ENCODE assay signal across 23 cellular contexts in genomic region chr7:84070101-84070500, GRCh38.
DNase-seq lines count a peak whose midpoint lies in the region; ATAC-seq and TF ChIP-seq lines count a peak whose summit lies in the region.
"Had no signal": no experiment of that assay in that cellular context is flagged by ENCODE, and none has a peak within 500 bp of the region (broad histone marks: within the 10 kb centered on the region; RNA-seq: fewer than 3 reads in every experiment).

No MANE protein-coding gene starts in this region.

- no peaks in the 10 kb centered on the region for H3K9me3 Mint-ChIP-seq in CD4-positive, alpha-beta T cell

- peak overlapping the region; percentile 18; the same call in 1 of the 2 replicates for H3K27ac ChIP-seq in Panc1 (ENCODE audit: low read length)
- no peak overlapping the region for H3K27ac ChIP-seq in CD4-positive, alpha-beta T cell (ENCODE audit: low read depth, low read length)
- H3K27ac ChIP-seq: 22Rv1, GM23248, PC-9, RWPE1 had no signal

- CTCF ChIA-PET in Panc1 (lab: Charles Lee) = no interaction called here
- CTCF ChIA-PET in CD4-positive, alpha-beta T cell (lab: Charles Lee) = no interaction called here

- H3K27ac Mint-ChIP-seq in CD4-positive, alpha-beta T cell = no peak overlapping the region

- no TSS peak for BruUV-seq in Panc1 (replicated peaks; lab: Mats Ljungman, UMichigan)

- H3K4me1 ChIP-seq in Panc1 (ENCODE audit: control insufficient read depth, insufficient read depth, low read length) = peaks cover 3% of the 10 kb centered on the region

- POLR2A ChIA-PET in Panc1 (lab: Charles Lee) = no interaction called here
- POLR2A ChIA-PET in CD4-positive, alpha-beta T cell (lab: Charles Lee) = no interaction called here

- no peaks in the 10 kb centered on the region for H3K36me3 Mint-ChIP-seq in CD4-positive, alpha-beta T cell (ENCODE audit: low read depth)

- no peak for TF ChIP-seq CTCF in Panc1 (IDR thresholded peaks at IDR 0.05)
- no peak for TF ChIP-seq CTCF in CD4-positive, alpha-beta T cell (IDR thresholded peaks at IDR 0.05)

- H3K9me3 ChIP-seq in Panc1 (ENCODE audit: control insufficient read depth, insufficient read depth, low read depth, low read length) = no peaks in the 10 kb centered on the region
- no peaks in the 10 kb centered on the region for H3K9me3 ChIP-seq in CD4-positive, alpha-beta T cell (ENCODE audit: control insufficient read depth, low read length)

- in situ Hi-C loops in Panc1 (cut with HindIII; ENCODE audit: low pct_unique_long_range_greater_than_20kb, low sequenced_read_pairs) = no loop called here

- H3K27me3 Mint-ChIP-seq in CD4-positive, alpha-beta T cell = no peaks in the 10 kb centered on the region

- peaks cover 6% of the 10 kb centered on the region for H3K4me1 Mint-ChIP-seq in CD4-positive, alpha-beta T cell (ENCODE audit: low read depth)
- H3K4me1 Mint-ChIP-seq: H9 had no signal

- intact Hi-C loops in Panc1 (cut with micrococcal nuclease; ENCODE audit: unreplicated experiment) = no loop called here
- intact Hi-C loops in left colon (cut with DNase I, micrococcal nuclease) = no loop called here
- intact Hi-C loops in CD4-positive, alpha-beta T cell (cut with DNase I, micrococcal nuclease) = no loop called here

- H3K36me3 ChIP-seq in Panc1 (ENCODE audit: control insufficient read depth, insufficient read depth, low read length) = no peaks in the 10 kb centered on the region; the same call in 1 of the 2 replicates

- no peaks in the 10 kb centered on the region for H3K27me3 ChIP-seq in Panc1 (ENCODE audit: control insufficient read depth, insufficient read depth, low read length)
- H3K27me3 ChIP-seq in CD4-positive, alpha-beta T cell (ENCODE audit: control insufficient read depth, insufficient read depth, low read length) = no peaks in the 10 kb centered on the region

- DNase-seq in DMS 273 (lab: John Stamatoyannopoulos, UW; ENCODE audit: unreplicated experiment) (peak; percentile 35), DMS 273 treated with DMSO at 0.1 percent for 48 hours (lab: John Stamatoyannopoulos, UW) (no peak), Panc1 (ENCODE audit: low read depth, low spot score) (no peak), left colon (no peak), SW480 (ENCODE audit: low spot score) (no peak)
- no peak for DNase-seq in CD4-positive, alpha-beta T cell
- DNase-seq: GM23248, H9, Kasumi-1, MV-4-11, NCI-H1105, NCI-H1436 treated with DMSO at 0.1 percent for 48 hours, NCI-H187 treated with DMSO at 0.1 percent for 48 hours, NCI-H446, NCI-H524 treated with DMSO at 0.1 percent for 48 hours, NCI-H774, SHP77 had no signal

- ATAC-seq in Panc1 (no peak), left colon (peak; percentile 51), GM19467 (IDR thresholded peaks at IDR 0.05; ENCODE audit: unreplicated experiment) (no peak)
- no peak for ATAC-seq in CD4-positive, alpha-beta T cell (ENCODE audit: poor library complexity)
- ATAC-seq: HepG2, K562 had no signal

- H3K4me3 ChIP-seq in Panc1 (ENCODE audit: low read depth in 2 of 2, low read length in 2 of 2) = no peak overlapping the region
- H3K4me3 ChIP-seq: GM23248, K562, PC-9 had no signal

- no peak overlapping the region for H3K4me3 Mint-ChIP-seq in CD4-positive, alpha-beta T cell
- H3K4me3 Mint-ChIP-seq: H9 had no signal
